Comparison of ENCODE assay signal across 19 cellular contexts in the genomic region with DNA sequence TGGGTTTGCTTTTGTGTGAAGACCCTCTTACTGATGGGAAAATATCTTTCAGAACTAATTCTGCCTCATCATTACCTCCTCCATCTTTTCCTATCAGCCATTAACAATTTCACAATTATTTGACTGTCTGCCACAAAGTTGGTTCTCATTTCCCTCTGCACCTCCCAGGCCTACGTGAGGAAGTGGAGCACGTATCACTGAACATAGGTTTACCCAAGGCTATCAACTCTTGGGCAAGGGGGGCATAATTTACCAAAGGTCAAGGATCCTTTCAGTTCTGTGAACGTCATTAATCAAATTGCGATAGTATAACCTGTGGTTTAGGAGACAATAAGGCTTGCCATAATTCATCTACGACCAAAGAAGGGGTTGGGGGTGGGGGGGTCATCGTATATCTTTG.
DNase-seq lines count a peak whose midpoint lies in the region; ATAC-seq, FAIRE-seq and TF ChIP-seq lines count a peak whose summit lies in the region.
"Had no signal": no experiment of that assay in that cellular context is flagged by ENCODE, and none has a peak within 500 bp of the region (broad histone marks: within the 10 kb centered on the region; RNA-seq: fewer than 3 reads in every experiment).

No MANE protein-coding gene starts in this region.

- H3K27me3 ChIP-seq in Panc1 (ENCODE audit: control insufficient read depth, insufficient read depth, low read length) (no peaks in the 10 kb centered on the region), ascending aorta (no peaks in the 10 kb centered on the region)

- POLR2A ChIA-PET in Panc1 (lab: Charles Lee) (interaction anchor here (0.7 to 1.0 kb wide), 3 partner anchors 9 to 26 kb away, joined by 3 read pairs; no protein-coding TSS in a partner anchor), RWPE1 (lab: Yijun Ruan, JAX; ENCODE audit: low non-redundant PET) (no interaction called here)

- intact Hi-C loops in Panc1 (cut with micrococcal nuclease; ENCODE audit: unreplicated experiment) (no loop called here), ascending aorta (cut with DNase I) (loop anchor here (5.0 to 10.0 kb wide), 2 partner anchors 48 to 64 kb away; no protein-coding TSS in a partner anchor)

- FAIRE-seq in GM19239 (lab: Jason Lieb, UNC) = peak; percentile 26
- FAIRE-seq: HTR-8/SVneo had no signal

- BruUV-seq in Panc1 (replicated peaks; lab: Mats Ljungman, UMichigan) = no TSS peak

- TF ChIP-seq CTCF in Panc1 (IDR thresholded peaks at IDR 0.05) (no peak), RWPE1 (conservative IDR thresholded peaks at IDR 0.05; ENCODE audit: low read depth) (no peak), ascending aorta (IDR thresholded peaks at IDR 0.05) (no peak)

- H3K27me3 Mint-ChIP-seq in T-helper 2 cell treated with Interferon-gamma antibody and Interleukin-4, amounts not matched to agents 5 μg/mL and 100 μg/mL, for 36 hours (ENCODE audit: low read depth) = no peaks in the 10 kb centered on the region
- H3K27me3 Mint-ChIP-seq in activated naive CD8-positive, alpha-beta T cell treated with anti-CD3 and anti-CD28 coated beads, Interleukin-2, amount 50 U/mL, for 24 hours = no peaks in the 10 kb centered on the region
- H3K27me3 Mint-ChIP-seq: T-cell had no signal

- H3K27ac ChIP-seq in Panc1 (ENCODE audit: low read length) = peak overlapping the region; percentile 63; the same call in 1 of the 2 replicates
- no peak overlapping the region for H3K27ac ChIP-seq in RWPE1
- H3K27ac ChIP-seq in ascending aorta = no peak overlapping the region
- H3K27ac ChIP-seq: heart right ventricle, lower lobe of right lung, parathyroid adenoma had no signal

- no peak for ATAC-seq in Panc1
- ATAC-seq in activated naive CD8-positive, alpha-beta T cell treated with anti-CD3 and anti-CD28 coated beads, Interleukin-2, amount 50 U/mL, for 24 hours = no peak
- ATAC-seq in GM21825 (IDR thresholded peaks at IDR 0.05; ENCODE audit: unreplicated experiment) = no peak
- ATAC-seq: effector memory CD8-positive, alpha-beta T cell; heart right ventricle; lower lobe of right lung; T-cell had no signal

- no peaks in the 10 kb centered on the region for H3K9me3 Mint-ChIP-seq in T-helper 2 cell treated with Interferon-gamma antibody and Interleukin-4, amounts not matched to agents 5 μg/mL and 100 μg/mL, for 36 hours
- H3K9me3 Mint-ChIP-seq in activated naive CD8-positive, alpha-beta T cell treated with anti-CD3 and anti-CD28 coated beads, Interleukin-2, amount 50 U/mL, for 24 hours = no peaks in the 10 kb centered on the region
- H3K9me3 Mint-ChIP-seq: effector memory CD8-positive, alpha-beta T cell; HFFc6; T-cell had no signal

- no peak for DNase-seq in T-helper 2 cell treated with Interferon-gamma antibody and Interleukin-4, amounts not matched to agents 5 μg/mL and 100 μg/mL, for 36 hours (ENCODE audit: low spot score)
- DNase-seq in T-helper 2 cell = no peak
- DNase-seq in GM19239 (ENCODE audit: insufficient read length, low spot score) = no peak
- DNase-seq in Panc1 (ENCODE audit: low read depth, low spot score) = no peak
- no peak for DNase-seq in activated naive CD8-positive, alpha-beta T cell treated with anti-CD3 and anti-CD28 coated beads, Interleukin-2, amount 50 U/mL, for 24 hours
- no peak for DNase-seq in RWPE1 (ENCODE audit: low spot score)
- no peak for DNase-seq in ascending aorta (ENCODE audit: low spot score in 2 of 2)
- DNase-seq: activated CD4-positive, CD25-positive, alpha-beta regulatory T cell; effector memory CD8-positive, alpha-beta T cell; heart right ventricle; HFFc6; lower lobe of right lung; NCI-H187 treated with DMSO at 0.1 percent for 48 hours; NCI-H524 treated with DMSO at 0.1 percent for 48 hours; stimulated activated CD4-positive, alpha-beta T cell treated with anti-CD3 and anti-CD28 coated beads, Interleukin-2, amount 100 ng/mL, for 48 hours; T-cell had no signal

- in situ Hi-C loops in Panc1 (cut with HindIII; ENCODE audit: low pct_unique_long_range_greater_than_20kb, low sequenced_read_pairs) = no loop called here

- peaks cover 9% of the 10 kb centered on the region for H3K36me3 Mint-ChIP-seq in T-helper 2 cell treated with Interferon-gamma antibody and Interleukin-4, amounts not matched to agents 5 μg/mL and 100 μg/mL, for 36 hours (ENCODE audit: low read depth)
- peaks cover 1% of the 10 kb centered on the region for H3K36me3 Mint-ChIP-seq in activated naive CD8-positive, alpha-beta T cell treated with anti-CD3 and anti-CD28 coated beads, Interleukin-2, amount 50 U/mL, for 24 hours (ENCODE audit: low read depth)
- H3K36me3 Mint-ChIP-seq: T-cell had no signal

- H3K4me3 Mint-ChIP-seq in T-helper 2 cell treated with Interferon-gamma antibody and Interleukin-4, amounts not matched to agents 5 μg/mL and 100 μg/mL, for 36 hours = peak overlapping the region; percentile 55
- no peak overlapping the region for H3K4me3 Mint-ChIP-seq in activated naive CD8-positive, alpha-beta T cell treated with anti-CD3 and anti-CD28 coated beads, Interleukin-2, amount 50 U/mL, for 24 hours
- H3K4me3 Mint-ChIP-seq: HFFc6 had no signal

- peak overlapping the region; percentile 89 for H3K27ac Mint-ChIP-seq in T-helper 2 cell treated with Interferon-gamma antibody and Interleukin-4, amounts not matched to agents 5 μg/mL and 100 μg/mL, for 36 hours
- peak overlapping the region; percentile 78 for H3K27ac Mint-ChIP-seq in activated naive CD8-positive, alpha-beta T cell treated with anti-CD3 and anti-CD28 coated beads, Interleukin-2, amount 50 U/mL, for 24 hours
- H3K27ac Mint-ChIP-seq: effector memory CD8-positive, alpha-beta T cell; HFFc6 had no signal

- H3K9me3 ChIP-seq in Panc1 (ENCODE audit: control insufficient read depth, insufficient read depth, low read depth, low read length) = no peaks in the 10 kb centered on the region
- H3K9me3 ChIP-seq in ascending aorta = no peaks in the 10 kb centered on the region
- H3K9me3 ChIP-seq: heart right ventricle, lower lobe of right lung had no signal

- H3K4me1 Mint-ChIP-seq in T-helper 2 cell treated with Interferon-gamma antibody and Interleukin-4, amounts not matched to agents 5 μg/mL and 100 μg/mL, for 36 hours (ENCODE audit: low read depth) = peaks cover 86% of the 10 kb centered on the region
- H3K4me1 Mint-ChIP-seq in activated naive CD8-positive, alpha-beta T cell treated with anti-CD3 and anti-CD28 coated beads, Interleukin-2, amount 50 U/mL, for 24 hours = peaks cover 91% of the 10 kb centered on the region

- CTCF ChIA-PET in Panc1 (lab: Charles Lee) (no interaction called here), RWPE1 (lab: Yijun Ruan, JAX) (no interaction called here)

- no peak overlapping the region for H3K4me3 ChIP-seq in Panc1 (ENCODE audit: low read depth in 2 of 2, low read length in 2 of 2)
- H3K4me3 ChIP-seq in ascending aorta = no peak overlapping the region
- H3K4me3 ChIP-seq: heart right ventricle, lower lobe of right lung had no signal

- H3K36me3 ChIP-seq in Panc1 (ENCODE audit: control insufficient read depth, insufficient read depth, low read length) (no peaks in the 10 kb centered on the region), ascending aorta (no peaks in the 10 kb centered on the region)
- H3K36me3 ChIP-seq: heart right ventricle, lower lobe of right lung had no signal

- H3K4me1 ChIP-seq in Panc1 (ENCODE audit: control insufficient read depth, insufficient read depth, low read length) (peaks cover 15% of the 10 kb centered on the region), ascending aorta (no peaks in the 10 kb centered on the region)
- H3K4me1 ChIP-seq: lower lobe of right lung, parathyroid adenoma had no signal
